Comparison of ENCODE assay signal across 21 cellular contexts in genomic region chr19:30590596-30591229, GRCh38.
"Had no signal": no experiment of that assay in that cellular context is flagged by ENCODE, and none has a peak within 500 bp of the region (broad histone marks: within the 10 kb centered on the region; RNA-seq: fewer than 3 reads in every experiment).

No MANE protein-coding gene starts in this region.

- H3K27me3 ChIP-seq: adrenal gland, cardiac muscle cell had no signal

- H3K4me1 ChIP-seq: adrenal gland, gastrocnemius medialis, lower lobe of right lung, prostate gland had no signal

- H3K27ac ChIP-seq: adrenal gland, cardiac muscle cell, gastrocnemius medialis, lower lobe of right lung, prostate gland, skin epidermis, suprapubic skin, VCaP had no signal

- H3K9me3 Mint-ChIP-seq: activated naive CD4-positive, alpha-beta T cell treated with anti-CD3 and anti-CD28 coated beads, Interleukin-2, amount 50 U/mL, for 72 hours had no signal

- H3K36me3 Mint-ChIP-seq: activated naive CD4-positive, alpha-beta T cell treated with anti-CD3 and anti-CD28 coated beads, Interleukin-2, amount 50 U/mL, for 72 hours had no signal

- H3K4me3 Mint-ChIP-seq: nephron progenitor cell, T-helper 17 cell had no signal

- H3K36me3 ChIP-seq: adrenal gland, cardiac muscle cell, gastrocnemius medialis, lower lobe of right lung, prostate gland, suprapubic skin had no signal

- H3K4me3 ChIP-seq: adrenal gland, cardiac muscle cell, gastrocnemius medialis, lower lobe of right lung, prostate gland, skin epidermis, suprapubic skin had no signal

- H3K27ac Mint-ChIP-seq: activated naive CD4-positive, alpha-beta T cell treated with anti-CD3 and anti-CD28 coated beads, Interleukin-2, amount 50 U/mL, for 72 hours; nephron progenitor cell; T-helper 17 cell had no signal

- DNase-seq: activated CD4-positive, alpha-beta T cell treated with anti-CD3 and anti-CD28 coated beads for 1 hour; activated CD8-positive, alpha-beta memory T cell treated with anti-CD3 and anti-CD28 coated beads for 24 hours; activated CD8-positive, alpha-beta memory T cell treated with anti-CD3 and anti-CD28 coated beads, Interleukin-2, amount 50 U/mL, for 48 hours; activated effector memory CD4-positive, alpha-beta T cell treated with anti-CD3 and anti-CD28 coated beads, Interleukin-2, amount 50 U/mL, for 16 hours; activated T-cell treated with anti-CD3 and anti-CD28 coated beads, Interleukin-2, amount 50 U/mL, for 48 hours; cortex of kidney; effector CD4-positive, alpha-beta T cell; gastrocnemius medialis; left colon; lower lobe of right lung; nephron progenitor cell; stimulated activated naive CD8-positive, alpha-beta T cell treated with anti-CD3 and anti-CD28 coated beads, Interleukin-15, Interleukin-2, amounts not matched to agents 100 U/mL and 50 U/mL, for 24 hours; T-helper 17 cell; trophoblast cell had no signal

- H3K9me3 ChIP-seq: adrenal gland, gastrocnemius medialis, lower lobe of right lung, prostate gland, suprapubic skin had no signal
